Comparison of ENCODE assay signal across 6 cellular contexts in genomic region chr6:19463925-19464324, GRCh38.
"Had no signal": no experiment of that assay in that cellular context is flagged by ENCODE, and none has a peak within 500 bp of the region (broad histone marks: within the 10 kb centered on the region; RNA-seq: fewer than 3 reads in every experiment).

No MANE protein-coding gene starts in this region.

- H3K27ac ChIP-seq: HL-60 had no signal

- H3K27me3 Mint-ChIP-seq: IgD-negative memory B cell had no signal

- ATAC-seq: GM23338, HepG2 had no signal

- H3K9me3 Mint-ChIP-seq: GM23338, H9 had no signal

- H3K4me2 ChIP-seq: GM23338 had no signal

- DNase-seq: H9, HCEC 1CT had no signal

- H3K4me3 ChIP-seq: GM23338 had no signal

- H3K4me3 Mint-ChIP-seq: GM23338, H9, IgD-negative memory B cell had no signal

- H2AFZ ChIP-seq: GM23338 had no signal

- H3K4me1 Mint-ChIP-seq: IgD-negative memory B cell had no signal

- H3K36me3 Mint-ChIP-seq: IgD-negative memory B cell had no signal

- H3K27ac Mint-ChIP-seq: GM23338, IgD-negative memory B cell had no signal
